Comparison of ENCODE assay signal across 10 cellular contexts in the genomic region with DNA sequence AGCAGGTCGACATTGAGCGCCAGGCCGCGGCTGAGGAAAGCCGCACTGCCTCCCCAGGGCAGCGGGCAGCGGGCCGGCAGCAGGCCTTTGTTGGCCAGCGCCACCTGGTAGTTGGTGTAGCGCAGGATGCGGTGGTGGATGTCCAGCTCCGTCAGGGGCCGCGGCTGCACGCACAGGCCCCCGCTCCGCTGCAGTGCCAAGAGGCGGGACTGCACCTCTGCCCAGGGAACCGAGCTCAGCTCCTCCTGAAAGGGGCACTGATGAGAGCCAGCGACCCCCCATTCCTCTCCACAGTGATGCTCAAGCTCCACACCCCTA. TPM values are rescaled to one million over a fixed set of nuclear protein-coding genes. Genes with fewer than 3 reads are reported as not detected.
DNase-seq lines count a peak whose midpoint lies in the region; ATAC-seq and FAIRE-seq lines count a peak whose summit lies in the region.
"Had no signal": no experiment of that assay in that cellular context is flagged by ENCODE, and none has a peak within 500 bp of the region (broad histone marks: within the 10 kb centered on the region; RNA-seq: fewer than 3 reads in every experiment).

No MANE protein-coding gene starts in this region.

- H3K4me3 Mint-ChIP-seq in activated T-helper 17 cell treated with anti-CD3 and anti-CD28 coated beads, Interleukin-2, amount 50 U/mL, for 72 hours = peak overlapping the region; percentile 86

- peaks cover 26% of the 10 kb centered on the region for H3K36me3 Mint-ChIP-seq in activated T-helper 17 cell treated with anti-CD3 and anti-CD28 coated beads, Interleukin-2, amount 50 U/mL, for 72 hours (ENCODE audit: low read depth)

- peak overlapping the region; percentile 84 for H3K27ac Mint-ChIP-seq in activated T-helper 17 cell treated with anti-CD3 and anti-CD28 coated beads, Interleukin-2, amount 50 U/mL, for 72 hours

- no peaks in the 10 kb centered on the region for H3K36me3 ChIP-seq in H7 (replicated peaks; ENCODE audit: control insufficient read depth, insufficient read depth, low read length)

- peaks cover 36% of the 10 kb centered on the region for H3K4me1 Mint-ChIP-seq in activated T-helper 17 cell treated with anti-CD3 and anti-CD28 coated beads, Interleukin-2, amount 50 U/mL, for 72 hours

- no peak overlapping the region for H3K27ac ChIP-seq in skin epidermis

- no peak for FAIRE-seq in RCC 7860 (lab: Jason Lieb, UNC)
- FAIRE-seq: frontal cortex had no signal

- H3K4me3 ChIP-seq in H7 (ENCODE audit: insufficient read depth, low read depth, low read length) (peak overlapping the region; percentile 30), skin epidermis (peak overlapping the region in 5 of 7 experiments; percentile 13 to 29 (median 16))

- intact Hi-C loops in left colon (cut with DNase I, micrococcal nuclease) = no loop called here

- peaks cover 4% of the 10 kb centered on the region for H3K27me3 Mint-ChIP-seq in activated T-helper 17 cell treated with anti-CD3 and anti-CD28 coated beads, Interleukin-2, amount 50 U/mL, for 72 hours

- H3K27me3 ChIP-seq in H7 (ENCODE audit: control insufficient read depth, insufficient read depth, low read length) = peaks cover 43% of the 10 kb centered on the region

- H3K9me3 Mint-ChIP-seq in activated T-helper 17 cell treated with anti-CD3 and anti-CD28 coated beads, Interleukin-2, amount 50 U/mL, for 72 hours = no peaks in the 10 kb centered on the region

- DNase-seq in H7 = no peak
- no peak for DNase-seq in left colon
- DNase-seq in RCC 7860 (ENCODE audit: low spot score) = no peak
- DNase-seq: aorta, MV-4-11 had no signal

- ATAC-seq in activated T-helper 17 cell treated with anti-CD3 and anti-CD28 coated beads, Interleukin-2, amount 50 U/mL, for 72 hours (replicated peaks) = no peak
- ATAC-seq in left colon (peak; percentile 2), GM18861 (IDR thresholded peaks at IDR 0.05; ENCODE audit: unreplicated experiment) (no peak), GM21360 (IDR thresholded peaks at IDR 0.05; ENCODE audit: unreplicated experiment) (no peak)

RNA-seq across cellular contexts. Expression of a gene that starts 5.2 kb away (rescaled TPM):
- 1.7 TPM in 2 replicates for total RNA-seq in H7 (2014; rRNA removed; shearing (Covaris generic))
- 10 to 100 TPM in 1 of 2 donors, 1 to 10 TPM in 1; 2.9 to 18.2 TPM for total RNA-seq in activated T-helper 17 cell treated with anti-CD3 and anti-CD28 coated beads, Interleukin-2, amount 50 U/mL, for 72 hours
- under 1 TPM in 1 of 2 donors, not detected in 1; 0.22 TPM for total RNA-seq in left colon

RNA-seq across cellular contexts. Expression of a gene that starts 9.2 kb away (rescaled TPM):
- total RNA-seq in H7 (2014; rRNA removed; shearing (Covaris generic)) = 26.7 and 29.7 TPM in 2 replicates
- 10 to 100 TPM; 36.4 to 52.0 TPM for total RNA-seq in activated T-helper 17 cell treated with anti-CD3 and anti-CD28 coated beads, Interleukin-2, amount 50 U/mL, for 72 hours
- total RNA-seq in left colon = 10 to 100 TPM; 25.3 to 40.0 TPM

RNA-seq across cellular contexts. Expression of a gene that starts 28.3 kb away (rescaled TPM):
- 15.5 and 16.5 TPM in 2 replicates for total RNA-seq in H7 (2014; rRNA removed; shearing (Covaris generic))
- total RNA-seq in activated T-helper 17 cell treated with anti-CD3 and anti-CD28 coated beads, Interleukin-2, amount 50 U/mL, for 72 hours = 10 to 100 TPM in 1 of 2 donors, 1 to 10 TPM in 1; 8.0 to 12.1 TPM
- total RNA-seq in left colon = 1 to 10 TPM; 2.7 to 5.4 TPM

RNA-seq across cellular contexts. Expression of a gene that starts 29.2 kb away (rescaled TPM):
- total RNA-seq in H7 (2014; rRNA removed; shearing (Covaris generic)) = 1.4 and 1.6 TPM in 2 replicates
- total RNA-seq in activated T-helper 17 cell treated with anti-CD3 and anti-CD28 coated beads, Interleukin-2, amount 50 U/mL, for 72 hours = 1 to 10 TPM; 9.0 to 9.7 TPM
- total RNA-seq in left colon = 1 to 10 TPM; 1.4 to 2.3 TPM

RNA-seq across cellular contexts. Expression of a gene that starts 38.6 kb away (rescaled TPM):
- total RNA-seq in H7 (2014; rRNA removed; shearing (Covaris generic)) = 24.3 and 36.9 TPM in 2 replicates
- 10 to 100 TPM in 1 of 2 donors, 1 to 10 TPM in 1; 9.0 to 23.4 TPM for total RNA-seq in activated T-helper 17 cell treated with anti-CD3 and anti-CD28 coated beads, Interleukin-2, amount 50 U/mL, for 72 hours
- 10 to 100 TPM; 12.8 to 15.1 TPM for total RNA-seq in left colon
